In the genomic region with DNA sequence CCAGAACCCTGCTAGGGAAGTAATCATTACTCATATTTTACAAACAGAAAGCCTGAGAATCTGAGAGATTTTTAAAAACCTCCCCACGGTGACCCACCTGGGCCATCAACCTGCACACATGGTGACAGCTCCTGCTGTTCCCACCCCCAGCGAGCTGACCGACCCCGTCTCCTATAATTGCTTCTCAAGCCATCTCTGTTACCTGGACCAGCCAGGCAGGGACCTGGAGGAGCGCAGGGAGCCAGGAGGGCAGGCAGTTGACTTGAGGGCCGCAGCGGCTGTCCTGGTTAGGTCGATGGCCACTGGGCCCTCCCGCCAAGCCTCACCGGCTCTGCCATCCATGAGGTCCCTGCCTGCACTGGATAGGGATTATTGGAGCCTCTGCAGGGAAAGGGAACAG, we compare ENCODE assay signal across 15 cellular contexts. TPM values are rescaled to one million over a fixed set of nuclear protein-coding genes. Genes with fewer than 3 reads are reported as not detected.
A peak's percentile ranks its signal among the peaks of the same experiment; 100 is the strongest.
DNase-seq lines count a peak whose midpoint lies in the region; ATAC-seq and TF ChIP-seq lines count a peak whose summit lies in the region.
"Had no signal": no experiment of that assay in that cellular context is flagged by ENCODE, and none has a peak within 500 bp of the region (broad histone marks: within the 10 kb centered on the region; RNA-seq: fewer than 3 reads in every experiment).

No MANE protein-coding gene starts in this region.

- no peaks in the 10 kb centered on the region for H3K36me3 Mint-ChIP-seq in activated T-cell treated with anti-CD3 and anti-CD28 coated beads, Interleukin-2, amount 50 U/mL, for 4 hours (ENCODE audit: insufficient read depth)
- H3K36me3 Mint-ChIP-seq in endodermal cell (ENCODE audit: low read depth) = no peaks in the 10 kb centered on the region
- H3K36me3 Mint-ChIP-seq in activated CD8-positive, alpha-beta T cell treated with anti-CD3 and anti-CD28 coated beads, Interleukin-2, amount 10 ng/mL, durations not matched to agents 7 days and 5 days (ENCODE audit: low read depth) = no peaks in the 10 kb centered on the region
- H3K36me3 Mint-ChIP-seq: CD14-positive monocyte; CD8-positive, alpha-beta memory T cell had no signal

- no peaks in the 10 kb centered on the region for H3K27me3 Mint-ChIP-seq in activated T-cell treated with anti-CD3 and anti-CD28 coated beads, Interleukin-2, amount 50 U/mL, for 4 hours (ENCODE audit: low read depth)
- H3K27me3 Mint-ChIP-seq in endodermal cell (ENCODE audit: insufficient read depth) = no peaks in the 10 kb centered on the region
- H3K27me3 Mint-ChIP-seq in activated CD8-positive, alpha-beta T cell treated with anti-CD3 and anti-CD28 coated beads, Interleukin-2, amount 10 ng/mL, durations not matched to agents 7 days and 5 days (ENCODE audit: low read depth) = no peaks in the 10 kb centered on the region
- H3K27me3 Mint-ChIP-seq: CD8-positive, alpha-beta memory T cell had no signal

- H3K9ac ChIP-seq in endodermal cell (ENCODE audit: extremely low read depth, low read length, poor library complexity, severe bottlenecking) = no peak overlapping the region

- H3K27ac Mint-ChIP-seq in endodermal cell = no peak overlapping the region
- no peak overlapping the region for H3K27ac Mint-ChIP-seq in activated CD8-positive, alpha-beta T cell treated with anti-CD3 and anti-CD28 coated beads, Interleukin-2, amount 10 ng/mL, durations not matched to agents 7 days and 5 days
- H3K27ac Mint-ChIP-seq: CD14-positive monocyte; CD8-positive, alpha-beta memory T cell had no signal

- WGBS in endodermal cell (ENCODE audit: insufficient coverage in 1 of 2, insufficient read length in 1 of 2), 2 experiments = 65 to 74% methylated on average over 8 to 10 of the region's 10 CpGs
- 79 to 89% (median 88%) methylated on average over 10 of the region's 10 CpGs for WGBS in spleen, 5 donors

- intact Hi-C loops in spleen (cut with DNase I; ENCODE audit: low total_unique reads) = no loop called here

- no peaks in the 10 kb centered on the region for H3K36me3 ChIP-seq in endodermal cell (ENCODE audit: control insufficient read depth, insufficient read depth, low read length)
- no peaks in the 10 kb centered on the region for H3K36me3 ChIP-seq in spleen

- H3K4me3 ChIP-seq in endodermal cell (ENCODE audit: low read length) (no peak overlapping the region), spleen (no peak overlapping the region)

- POLR2A ChIA-PET in activated CD8-positive, alpha-beta T cell treated with anti-CD3 and anti-CD28 coated beads, Interleukin-2, amount 10 ng/mL, durations not matched to agents 7 days and 5 days (lab: Charles Lee) = no interaction called here

- H3K27ac ChIP-seq in endodermal cell (ENCODE audit: low read depth, low read length) = no peak overlapping the region
- H3K27ac ChIP-seq in spleen = no peak overlapping the region

- no peak for ATAC-seq in activated T-cell treated with anti-CD3 and anti-CD28 coated beads, Interleukin-2, amount 50 U/mL, for 4 hours
- ATAC-seq in activated CD8-positive, alpha-beta T cell treated with anti-CD3 and anti-CD28 coated beads, Interleukin-2, amount 10 ng/mL, durations not matched to agents 7 days and 5 days = no peak
- ATAC-seq: HCT116, HepG2 had no signal

- no peak overlapping the region for H3K4me3 Mint-ChIP-seq in activated T-cell treated with anti-CD3 and anti-CD28 coated beads, Interleukin-2, amount 50 U/mL, for 4 hours
- H3K4me3 Mint-ChIP-seq in endodermal cell = no peak overlapping the region
- no peak overlapping the region for H3K4me3 Mint-ChIP-seq in activated CD8-positive, alpha-beta T cell treated with anti-CD3 and anti-CD28 coated beads, Interleukin-2, amount 10 ng/mL, durations not matched to agents 7 days and 5 days
- H3K4me3 Mint-ChIP-seq: CD14-positive monocyte; CD8-positive, alpha-beta memory T cell had no signal

- no peak for TF ChIP-seq POLR2A in spleen (IDR thresholded peaks at IDR 0.05)

- peak; percentile 10 to 12 for DNase-seq in activated T-cell treated with anti-CD3 and anti-CD28 coated beads, Interleukin-2, amount 50 U/mL, for 48 hours
- no peak for DNase-seq in activated T-cell treated with anti-CD3 and anti-CD28 coated beads, Interleukin-2, amount 50 U/mL, for 4 hours
- DNase-seq in endodermal cell = peak; percentile 24
- peak; percentile 14 for DNase-seq in spleen
- DNase-seq in AG08396 (ENCODE audit: low spot score) = no peak
- DNase-seq in activated CD8-positive, alpha-beta T cell treated with anti-CD3 and anti-CD28 coated beads, Interleukin-2, amount 10 ng/mL, durations not matched to agents 7 days and 5 days = no peak
- DNase-seq in NCI-H128 (lab: John Stamatoyannopoulos, UW; ENCODE audit: unreplicated experiment) = no peak
- DNase-seq: CD8-positive, alpha-beta memory T cell; GF-D8; GOT3 had no signal

- peaks cover 3% of the 10 kb centered on the region for H3K4me1 ChIP-seq in endodermal cell (ENCODE audit: control insufficient read depth, insufficient read depth, low read length)
- peaks cover 0 to 5% (median 3%) of the 10 kb centered on the region in 6 donors for H3K4me1 ChIP-seq in spleen
- H3K4me1 ChIP-seq: Caco-2 had no signal

- peaks cover 3% of the 10 kb centered on the region for H3K4me1 Mint-ChIP-seq in activated T-cell treated with anti-CD3 and anti-CD28 coated beads, Interleukin-2, amount 50 U/mL, for 4 hours (ENCODE audit: low read depth)
- H3K4me1 Mint-ChIP-seq in endodermal cell = peaks cover 2% of the 10 kb centered on the region
- peaks cover 3% of the 10 kb centered on the region for H3K4me1 Mint-ChIP-seq in activated CD8-positive, alpha-beta T cell treated with anti-CD3 and anti-CD28 coated beads, Interleukin-2, amount 10 ng/mL, durations not matched to agents 7 days and 5 days (ENCODE audit: low read depth)

- no peaks in the 10 kb centered on the region for H3K9me3 ChIP-seq in endodermal cell (ENCODE audit: control insufficient read depth, low read length)
- H3K9me3 ChIP-seq in spleen = no peaks in the 10 kb centered on the region
- H3K9me3 ChIP-seq: Caco-2 had no signal

- CTCF ChIA-PET in activated CD8-positive, alpha-beta T cell treated with anti-CD3 and anti-CD28 coated beads, Interleukin-2, amount 10 ng/mL, durations not matched to agents 7 days and 5 days (lab: Charles Lee) = interaction anchor here (0.9 kb wide), 1 partner anchor 107 kb away, joined by 3 read pairs; no protein-coding TSS in a partner anchor

- H3K27me3 ChIP-seq in endodermal cell (ENCODE audit: control insufficient read depth, insufficient read depth, low read length, poor library complexity, severe bottlenecking) = no peaks in the 10 kb centered on the region
- peaks cover 0 to 25% (median 0%) of the 10 kb centered on the region in 7 donors for H3K27me3 ChIP-seq in spleen (replicated peaks in 1 of 7)

- TF ChIP-seq CTCF in endodermal cell (conservative IDR thresholded peaks at IDR 0.05) (no peak), spleen (IDR thresholded peaks at IDR 0.05 in 8 of 11, conservative IDR thresholded peaks at IDR 0.05 in 3 of 11) (no peak)

- no peaks in the 10 kb centered on the region for H3K9me3 Mint-ChIP-seq in activated T-cell treated with anti-CD3 and anti-CD28 coated beads, Interleukin-2, amount 50 U/mL, for 4 hours
- no peaks in the 10 kb centered on the region for H3K9me3 Mint-ChIP-seq in endodermal cell
- no peaks in the 10 kb centered on the region for H3K9me3 Mint-ChIP-seq in activated CD8-positive, alpha-beta T cell treated with anti-CD3 and anti-CD28 coated beads, Interleukin-2, amount 10 ng/mL, durations not matched to agents 7 days and 5 days (ENCODE audit: insufficient read depth)
- H3K9me3 Mint-ChIP-seq: CD14-positive monocyte; CD8-positive, alpha-beta memory T cell had no signal

RNA-seq across cellular contexts. Expression of a gene that starts 7.7 kb away (rescaled TPM):
- not detected for total RNA-seq in activated T-cell treated with anti-CD3 and anti-CD28 coated beads, Interleukin-2, amount 50 U/mL, for 4 hours
- total RNA-seq in endodermal cell (not detected), spleen (not detected)
- not detected for polyA plus RNA-seq in endodermal cell (2013, experiment 1 of 2)
- polyA plus RNA-seq in endodermal cell (2013, experiment 2 of 2) = not detected
- under 1 TPM in 1 of 3 donors, not detected in 2; 0.14 TPM for polyA plus RNA-seq in spleen
- total RNA-seq in activated CD8-positive, alpha-beta T cell treated with anti-CD3 and anti-CD28 coated beads, Interleukin-2, amount 10 ng/mL, durations not matched to agents 7 days and 5 days = not detected
- total RNA-seq: CD8-positive, alpha-beta memory T cell; HepG2 had no signal
- polyA plus RNA-seq: BJ; CD14-positive monocyte; CD8-positive, alpha-beta memory T cell had no signal

RNA-seq across cellular contexts. Expression of a gene that starts 23.2 kb away (rescaled TPM):
- under 1 TPM in 1 of 3 donors, not detected in 2; 0.82 TPM for total RNA-seq in activated T-cell treated with anti-CD3 and anti-CD28 coated beads, Interleukin-2, amount 50 U/mL, for 4 hours
- total RNA-seq in endodermal cell = 1 to 10 TPM; 1.6 to 3.7 TPM
- 1.5 TPM for polyA plus RNA-seq in endodermal cell (2013, experiment 1 of 2)
- 3.2 TPM for polyA plus RNA-seq in endodermal cell (2013, experiment 2 of 2)
- not detected for total RNA-seq in spleen
- polyA plus RNA-seq in spleen = not detected
- not detected for total RNA-seq in activated CD8-positive, alpha-beta T cell treated with anti-CD3 and anti-CD28 coated beads, Interleukin-2, amount 10 ng/mL, durations not matched to agents 7 days and 5 days
- total RNA-seq: CD8-positive, alpha-beta memory T cell had no signal
- polyA plus RNA-seq: BJ; CD14-positive monocyte; CD8-positive, alpha-beta memory T cell had no signal

RNA-seq across cellular contexts. Expression of a gene that starts 27.9 kb away (rescaled TPM):
- total RNA-seq in activated T-cell treated with anti-CD3 and anti-CD28 coated beads, Interleukin-2, amount 50 U/mL, for 4 hours = under 1 TPM in 2 of 3 donors, not detected in 1; 0.29 to 0.96 TPM
- total RNA-seq in endodermal cell (1 to 10 TPM in 1 of 2 donors, not detected in 1; 5.5 TPM), spleen (100 to 1,000 TPM in 2 of 7 donors, 10 to 100 TPM in 5; 38.1 to 123 (median 72.9) TPM)
- 1.2 TPM for polyA plus RNA-seq in endodermal cell (2013, experiment 1 of 2)
- 1.7 TPM for polyA plus RNA-seq in endodermal cell (2013, experiment 2 of 2)
- 10 to 100 TPM; 28.9 to 77.8 (median 48.3) TPM for polyA plus RNA-seq in spleen
- not detected for total RNA-seq in activated CD8-positive, alpha-beta T cell treated with anti-CD3 and anti-CD28 coated beads, Interleukin-2, amount 10 ng/mL, durations not matched to agents 7 days and 5 days
- total RNA-seq: CD8-positive, alpha-beta memory T cell had no signal
- polyA plus RNA-seq: BJ; CD14-positive monocyte; CD8-positive, alpha-beta memory T cell had no signal

RNA-seq across cellular contexts. Expression of a gene that starts 52.8 kb away (rescaled TPM):
- 1 to 10 TPM; 2.0 to 2.6 (median 2.1) TPM for total RNA-seq in activated T-cell treated with anti-CD3 and anti-CD28 coated beads, Interleukin-2, amount 50 U/mL, for 4 hours
- total RNA-seq in endodermal cell (not detected), spleen (1 to 10 TPM in 2 of 7 donors, under 1 TPM in 4, not detected in 1; 0.51 to 6.0 (median 0.78) TPM)
- polyA plus RNA-seq in endodermal cell (2013, experiment 1 of 2) = not detected
- polyA plus RNA-seq in endodermal cell (2013, experiment 2 of 2) = not detected
- under 1 TPM; 0.22 to 0.32 (median 0.24) TPM for polyA plus RNA-seq in spleen
- total RNA-seq in activated CD8-positive, alpha-beta T cell treated with anti-CD3 and anti-CD28 coated beads, Interleukin-2, amount 10 ng/mL, durations not matched to agents 7 days and 5 days = 10 to 100 TPM in 1 of 2 experiments, 1 to 10 TPM in 1; 9.9 to 10.1 TPM
- total RNA-seq: Caco-2 had no signal
- polyA plus RNA-seq: BJ had no signal

Comparison
In these comparisons a context has a peak if more than half of its experiments do, and no peak if none do; other contexts are left out.
1. DNase-seq: peak in activated T-cell treated with anti-CD3 and anti-CD28 coated beads, Interleukin-2, amount 50 U/mL, for 48 hours (2 of 2), endodermal cell (single experiment) and spleen (single experiment); none in activated T-cell treated with anti-CD3 and anti-CD28 coated beads, Interleukin-2, amount 50 U/mL, for 4 hours (single experiment), AG08396 (single experiment), activated CD8-positive, alpha-beta T cell treated with anti-CD3 and anti-CD28 coated beads, Interleukin-2, amount 10 ng/mL, durations not matched to agents 7 days and 5 days (single experiment) and NCI-H128 (single experiment).
2. RNA of a gene that starts 27.9 kb away (total RNA-seq): 38.1 to 123 TPM in spleen; 5.5 TPM in endodermal cell, 0.29 to 0.96 TPM in activated T-cell treated with anti-CD3 and anti-CD28 coated beads, Interleukin-2, amount 50 U/mL, for 4 hours and not detected in activated CD8-positive, alpha-beta T cell treated with anti-CD3 and anti-CD28 coated beads, Interleukin-2, amount 10 ng/mL, durations not matched to agents 7 days and 5 days; every median in the first group is over 4 times any median in the second.